ENCODE assay signal across 9 cellular contexts in genomic region chr6:78911218-78911617, GRCh38. TPM values are rescaled to one million over a fixed set of nuclear protein-coding genes. Genes with fewer than 3 reads are reported as not detected.
DNase-seq lines count a peak whose midpoint lies in the region; ATAC-seq and TF ChIP-seq lines count a peak whose summit lies in the region.
"Had no signal": no experiment of that assay in that cellular context is flagged by ENCODE, and none has a peak within 500 bp of the region (broad histone marks: within the 10 kb centered on the region; RNA-seq: fewer than 3 reads in every experiment).

No MANE protein-coding gene starts in this region.

- H3K4me1 Mint-ChIP-seq in activated naive CD4-positive, alpha-beta T cell treated with anti-CD3 and anti-CD28 coated beads, Interleukin-2, amount 50 U/mL, for 24 hours, result peaks cover 17% of the 10 kb centered on the region

- H4K20me1 ChIP-seq in mammary epithelial cell (ENCODE audit: insufficient read depth, low read length), result no peaks in the 10 kb centered on the region

- peaks cover 33% of the 10 kb centered on the region for H3K27me3 Mint-ChIP-seq in activated naive CD4-positive, alpha-beta T cell treated with anti-CD3 and anti-CD28 coated beads, Interleukin-2, amount 50 U/mL, for 24 hours

- ATAC-seq in GM21528 (IDR thresholded peaks at IDR 0.05; ENCODE audit: low FRiP score, unreplicated experiment) (no peak), HG02981 (IDR thresholded peaks at IDR 0.05; ENCODE audit: unreplicated experiment) (no peak)

- H3K4me1 ChIP-seq in mammary epithelial cell (ENCODE audit: insufficient read depth, low read length) (peaks cover 24% of the 10 kb centered on the region), subcutaneous abdominal adipose tissue (ENCODE audit: control insufficient read depth in 5 of 5, insufficient read depth in 5 of 5, low read length in 5 of 5) (peaks cover 2 to 19% (median 11%) of the 10 kb centered on the region in 5 donors)

- in situ Hi-C loops in mammary epithelial cell (cut with MboI; ENCODE audit: low sequenced_read_pairs in 2 of 2), result no loop called here

- H3K79me2 ChIP-seq in mammary epithelial cell (ENCODE audit: insufficient read depth, low read length), result no peaks in the 10 kb centered on the region

- dilution Hi-C loops in mammary epithelial cell (cut with HindIII; ENCODE audit: low sequenced_read_pairs), result no loop called here

- peak overlapping the region; percentile 88 for H2AFZ ChIP-seq in mammary epithelial cell (ENCODE audit: low read depth, low read length)

- H3K4me3 Mint-ChIP-seq in activated naive CD4-positive, alpha-beta T cell treated with anti-CD3 and anti-CD28 coated beads, Interleukin-2, amount 50 U/mL, for 24 hours, result peak overlapping the region; percentile 12

- no peak overlapping the region for H3K4me2 ChIP-seq in mammary epithelial cell (ENCODE audit: insufficient read depth, low read depth, low read length)

- TF ChIP-seq POLR2A in lower leg skin (IDR thresholded peaks at IDR 0.05), result no peak

- intact Hi-C loops in mammary epithelial cell (cut with micrococcal nuclease) (no loop called here), lower leg skin (cut with DNase I; ENCODE audit: low total_unique reads) (no loop called here)

- DNase-seq in activated naive CD4-positive, alpha-beta T cell treated with anti-CD3 and anti-CD28 coated beads, Interleukin-2, amount 50 U/mL, for 16 hours, result no peak
- DNase-seq in mammary epithelial cell, result no peak
- DNase-seq in kidney epithelial cell (ENCODE audit: low read depth), result no peak
- no peak for DNase-seq in lower leg skin (ENCODE audit: low spot score in 2 of 2)

- no peak for TF ChIP-seq CTCF in mammary epithelial cell (conservative IDR thresholded peaks at IDR 0.05 in 1 of 2, IDR thresholded peaks at IDR 0.05 in 1 of 2; ENCODE audit: extremely low read depth in 1 of 2, insufficient read depth in 1 of 2, low read depth in 1 of 2, low read length in 2 of 2)
- no peak for TF ChIP-seq CTCF in kidney epithelial cell (IDR thresholded peaks at IDR 0.05; ENCODE audit: insufficient read depth, low read length, poor library complexity, severe bottlenecking)
- TF ChIP-seq CTCF in lower leg skin (IDR thresholded peaks at IDR 0.05), result no peak

- WGBS in mammary epithelial cell (ENCODE audit: low coverage, missing lambda C conversion rate), result 71% methylated on average over 4 of the region's 6 CpGs
- WGBS in lower leg skin, 2 donors, result 46 to 48% methylated on average over 6 of the region's 6 CpGs

- peaks cover 21% of the 10 kb centered on the region for H3K36me3 Mint-ChIP-seq in activated naive CD4-positive, alpha-beta T cell treated with anti-CD3 and anti-CD28 coated beads, Interleukin-2, amount 50 U/mL, for 24 hours

- H3K9me3 ChIP-seq in mammary epithelial cell (replicated peaks; ENCODE audit: insufficient read depth, low read length), result no peaks in the 10 kb centered on the region
- no peaks in the 10 kb centered on the region for H3K9me3 ChIP-seq in subcutaneous abdominal adipose tissue (ENCODE audit: control insufficient read depth in 5 of 5, low read length in 5 of 5)
- H3K9me3 ChIP-seq: right lobe of liver had no signal

- no peak overlapping the region for H3K4me3 ChIP-seq in mammary epithelial cell (replicated peaks in 1 of 3; ENCODE audit: insufficient read depth in 1 of 3, low read depth in 2 of 3, low read length in 3 of 3)
- peak overlapping the region; percentile 45 for H3K4me3 ChIP-seq in kidney epithelial cell (ENCODE audit: low read depth, low read length)
- H3K4me3 ChIP-seq in subcutaneous abdominal adipose tissue (ENCODE audit: low read depth in 1 of 5, low read length in 5 of 5), result peak overlapping the region; percentile 67 to 76 (median 71)
- H3K4me3 ChIP-seq in lower leg skin (ENCODE audit: low read depth, poor library complexity, severe bottlenecking), result no peak overlapping the region

- peaks cover 6% of the 10 kb centered on the region for H3K9me3 Mint-ChIP-seq in activated naive CD4-positive, alpha-beta T cell treated with anti-CD3 and anti-CD28 coated beads, Interleukin-2, amount 50 U/mL, for 24 hours

- H3K9ac ChIP-seq in mammary epithelial cell (ENCODE audit: insufficient read depth, low read length) (no peak overlapping the region), subcutaneous abdominal adipose tissue (ENCODE audit: low read length in 5 of 5) (peak overlapping the region in 1 of 5 donors; percentile 64)

- no peaks in the 10 kb centered on the region for H3K27me3 ChIP-seq in mammary epithelial cell (ENCODE audit: insufficient read depth, low read length)
- H3K27me3 ChIP-seq in kidney epithelial cell (ENCODE audit: control insufficient read depth, insufficient read depth, low read length), result peaks cover 4% of the 10 kb centered on the region
- H3K27me3 ChIP-seq in subcutaneous abdominal adipose tissue (ENCODE audit: control insufficient read depth in 5 of 5, insufficient read depth in 4 of 5, low read length in 5 of 5), result peaks cover 0 to 4% (median 3%) of the 10 kb centered on the region in 5 donors

- BruUV-seq in mammary epithelial cell (replicated peaks; lab: Mats Ljungman, UMichigan), result no TSS peak

- no peak overlapping the region for H3K27ac ChIP-seq in mammary epithelial cell (ENCODE audit: insufficient read depth, low read depth, low read length)
- no peak overlapping the region for H3K27ac ChIP-seq in subcutaneous abdominal adipose tissue (ENCODE audit: low read depth, low read length)
- H3K27ac ChIP-seq: right lobe of liver had no signal

- CTCF ChIA-PET in mammary epithelial cell (lab: Charles Lee; ENCODE audit: low non-redundant PET), result no interaction called here

- H3K36me3 ChIP-seq in mammary epithelial cell (ENCODE audit: insufficient read depth, low read length) (no peaks in the 10 kb centered on the region), kidney epithelial cell (ENCODE audit: control insufficient read depth, insufficient read depth, low read length) (no peaks in the 10 kb centered on the region), subcutaneous abdominal adipose tissue (ENCODE audit: control insufficient read depth in 5 of 5, insufficient read depth in 5 of 5, low read length in 5 of 5) (no peaks in the 10 kb centered on the region)
- H3K36me3 ChIP-seq: right lobe of liver had no signal

- no peak overlapping the region for H3K27ac Mint-ChIP-seq in activated naive CD4-positive, alpha-beta T cell treated with anti-CD3 and anti-CD28 coated beads, Interleukin-2, amount 50 U/mL, for 24 hours

RNA-seq across cellular contexts. Expression of gene IRAK1BP1, which starts 43.9 kb away (rescaled TPM):
- total RNA-seq in mammary epithelial cell (1 to 10 TPM; 6.2 to 8.0 TPM), kidney epithelial cell (2.6 and 4.5 TPM in 2 replicates), lower leg skin (1 to 10 TPM; 1.3 to 4.8 (median 3.2) TPM)
- 2.3 TPM for polyA plus RNA-seq in mammary epithelial cell
- polyA minus RNA-seq in mammary epithelial cell, result 3.6 TPM

Comparison
In these comparisons a context has a peak if more than half of its experiments do, and no peak if none do; other contexts are left out.
1. H3K4me3 ChIP-seq: peak in kidney epithelial cell (single experiment) and subcutaneous abdominal adipose tissue (5 of 5); none in mammary epithelial cell (0 of 3) and lower leg skin (single experiment).